Comparison of ENCODE assay signal across 8 cellular contexts in the genomic region with DNA sequence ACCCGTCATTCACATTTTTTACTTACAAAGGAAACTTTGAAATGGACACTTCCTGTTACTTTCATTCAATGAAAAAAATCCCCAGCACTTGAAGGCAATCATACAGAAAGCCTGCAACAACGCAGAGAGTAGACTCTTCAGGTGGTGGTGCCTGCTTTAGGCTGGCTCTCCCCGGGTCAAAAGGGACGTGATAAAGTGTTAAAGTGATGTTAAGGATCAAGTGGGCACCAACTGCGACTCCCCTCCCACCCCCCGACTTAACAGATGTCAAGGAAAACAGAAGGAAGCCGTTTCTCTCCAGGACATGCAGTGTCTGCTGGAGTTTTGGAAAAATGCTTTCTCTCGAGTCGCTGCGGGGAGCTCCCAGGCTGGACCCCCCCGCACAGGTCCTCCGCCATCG. TPM values are rescaled to one million over a fixed set of nuclear protein-coding genes. Genes with fewer than 3 reads are reported as not detected.
DNase-seq lines count a peak whose midpoint lies in the region; ATAC-seq, FAIRE-seq and TF ChIP-seq lines count a peak whose summit lies in the region.

No MANE protein-coding gene starts in this region.

- H3K4me3 ChIP-seq in fibroblast of villous mesenchyme (ENCODE audit: low read depth, low read length) (peak overlapping the region; percentile 57), skeletal muscle tissue (ENCODE audit: low read length in 3 of 3) (peak overlapping the region in 2 of 3 donors; percentile 44 to 52)

- peaks cover 8 to 28% (median 17%) of the 10 kb centered on the region in 3 donors for H3K27me3 ChIP-seq in skeletal muscle tissue (ENCODE audit: control insufficient read depth in 3 of 3, insufficient read depth in 3 of 3, low read length in 3 of 3)

- DNase-seq in activated naive CD4-positive, alpha-beta T cell treated with anti-CD3 and anti-CD28 coated beads, Interleukin-2, amount 10 ng/mL, durations not matched to agents 7 days and 5 days, result no peak
- DNase-seq in activated naive CD4-positive, alpha-beta T cell treated with anti-CD3 and anti-CD28 coated beads, Interleukin-2, amount 50 U/mL, for 16 hours, result no peak
- no peak for DNase-seq in fibroblast of villous mesenchyme (ENCODE audit: low read depth)
- no peak for DNase-seq in D721Med (ENCODE audit: insufficient read length, low spot score)
- DNase-seq in SHP77 (lab: John Stamatoyannopoulos, UW), result no peak

- H3K27me3 Mint-ChIP-seq in activated naive CD4-positive, alpha-beta T cell treated with anti-CD3 and anti-CD28 coated beads, Interleukin-2, amount 10 ng/mL, durations not matched to agents 7 days and 5 days, result peaks cover 83% of the 10 kb centered on the region
- H3K27me3 Mint-ChIP-seq in T-helper 1 cell treated with Interleukin-12 subunit alpha and Interleukin-12 subunit beta and Interleukin-4 antibody, amounts not matched to agents 30 μg/mL and 1 μg/mL, for 36 hours (ENCODE audit: low read depth), result peaks cover 22% of the 10 kb centered on the region

- no peaks in the 10 kb centered on the region for H3K9me3 ChIP-seq in skeletal muscle tissue (ENCODE audit: control insufficient read depth in 3 of 3, low read length in 3 of 3)

- no peak for ATAC-seq in HG03565 (IDR thresholded peaks at IDR 0.05; ENCODE audit: unreplicated experiment)

- peak overlapping the region; percentile 67 for H3K4me3 Mint-ChIP-seq in activated naive CD4-positive, alpha-beta T cell treated with anti-CD3 and anti-CD28 coated beads, Interleukin-2, amount 10 ng/mL, durations not matched to agents 7 days and 5 days
- peak overlapping the region; percentile 88 for H3K4me3 Mint-ChIP-seq in T-helper 1 cell treated with Interleukin-12 subunit alpha and Interleukin-12 subunit beta and Interleukin-4 antibody, amounts not matched to agents 30 μg/mL and 1 μg/mL, for 36 hours

- FAIRE-seq in D721Med (lab: Jason Lieb, UNC), result no peak

- no peak for TF ChIP-seq CTCF in fibroblast of villous mesenchyme (IDR thresholded peaks at IDR 0.05; ENCODE audit: insufficient read depth, low read depth, low read length)
- no peak for TF ChIP-seq CTCF in D721Med (IDR thresholded peaks at IDR 0.05; ENCODE audit: insufficient read depth, missing control alignments)

- H3K27ac Mint-ChIP-seq in activated naive CD4-positive, alpha-beta T cell treated with anti-CD3 and anti-CD28 coated beads, Interleukin-2, amount 10 ng/mL, durations not matched to agents 7 days and 5 days, result no peak overlapping the region
- peak overlapping the region; percentile 85 for H3K27ac Mint-ChIP-seq in T-helper 1 cell treated with Interleukin-12 subunit alpha and Interleukin-12 subunit beta and Interleukin-4 antibody, amounts not matched to agents 30 μg/mL and 1 μg/mL, for 36 hours

- peaks cover 8% of the 10 kb centered on the region for H3K4me1 Mint-ChIP-seq in activated naive CD4-positive, alpha-beta T cell treated with anti-CD3 and anti-CD28 coated beads, Interleukin-2, amount 10 ng/mL, durations not matched to agents 7 days and 5 days
- peaks cover 6% of the 10 kb centered on the region for H3K4me1 Mint-ChIP-seq in T-helper 1 cell treated with Interleukin-12 subunit alpha and Interleukin-12 subunit beta and Interleukin-4 antibody, amounts not matched to agents 30 μg/mL and 1 μg/mL, for 36 hours (ENCODE audit: low read depth)

- no peaks in the 10 kb centered on the region for H3K36me3 ChIP-seq in skeletal muscle tissue (ENCODE audit: control insufficient read depth in 3 of 3, insufficient read depth in 3 of 3, low read length in 3 of 3)

- H3K27ac ChIP-seq in skeletal muscle tissue (ENCODE audit: low read depth, low read length), result no peak overlapping the region

- CTCF ChIA-PET in activated naive CD4-positive, alpha-beta T cell treated with anti-CD3 and anti-CD28 coated beads, Interleukin-2, amount 10 ng/mL, durations not matched to agents 7 days and 5 days (lab: Charles Lee), result no interaction called here

- H3K4me1 ChIP-seq in skeletal muscle tissue (ENCODE audit: control insufficient read depth in 3 of 3, insufficient read depth in 3 of 3, low read length in 3 of 3), result peaks cover 13 to 34% (median 31%) of the 10 kb centered on the region in 3 donors

- peak overlapping the region in 1 of 3 donors; percentile 33 for H3K9ac ChIP-seq in skeletal muscle tissue (ENCODE audit: low read depth in 1 of 3, low read length in 3 of 3)

- no peaks in the 10 kb centered on the region for H3K36me3 Mint-ChIP-seq in activated naive CD4-positive, alpha-beta T cell treated with anti-CD3 and anti-CD28 coated beads, Interleukin-2, amount 10 ng/mL, durations not matched to agents 7 days and 5 days
- H3K36me3 Mint-ChIP-seq in T-helper 1 cell treated with Interleukin-12 subunit alpha and Interleukin-12 subunit beta and Interleukin-4 antibody, amounts not matched to agents 30 μg/mL and 1 μg/mL, for 36 hours (ENCODE audit: low read depth), result no peaks in the 10 kb centered on the region

- no peaks in the 10 kb centered on the region for H3K9me3 Mint-ChIP-seq in activated naive CD4-positive, alpha-beta T cell treated with anti-CD3 and anti-CD28 coated beads, Interleukin-2, amount 10 ng/mL, durations not matched to agents 7 days and 5 days
- H3K9me3 Mint-ChIP-seq in T-helper 1 cell treated with Interleukin-12 subunit alpha and Interleukin-12 subunit beta and Interleukin-4 antibody, amounts not matched to agents 30 μg/mL and 1 μg/mL, for 36 hours, result no peaks in the 10 kb centered on the region

RNA-seq across cellular contexts. Expression of a gene that starts 0.4 kb away (rescaled TPM):
- total RNA-seq in fibroblast of villous mesenchyme (5.5 and 8.2 TPM in 2 replicates), skeletal muscle tissue (3.7 TPM)

RNA-seq across cellular contexts. Expression of a gene that starts 31.4 kb away (rescaled TPM):
- total RNA-seq in fibroblast of villous mesenchyme (not detected in 2 replicates), skeletal muscle tissue (not detected)

RNA-seq across cellular contexts. Expression of a gene that starts 32.1 kb away (rescaled TPM):
- total RNA-seq in fibroblast of villous mesenchyme, result 37.6 and 37.7 TPM in 2 replicates
- 59.5 TPM for total RNA-seq in skeletal muscle tissue
